In the genomic region with DNA sequence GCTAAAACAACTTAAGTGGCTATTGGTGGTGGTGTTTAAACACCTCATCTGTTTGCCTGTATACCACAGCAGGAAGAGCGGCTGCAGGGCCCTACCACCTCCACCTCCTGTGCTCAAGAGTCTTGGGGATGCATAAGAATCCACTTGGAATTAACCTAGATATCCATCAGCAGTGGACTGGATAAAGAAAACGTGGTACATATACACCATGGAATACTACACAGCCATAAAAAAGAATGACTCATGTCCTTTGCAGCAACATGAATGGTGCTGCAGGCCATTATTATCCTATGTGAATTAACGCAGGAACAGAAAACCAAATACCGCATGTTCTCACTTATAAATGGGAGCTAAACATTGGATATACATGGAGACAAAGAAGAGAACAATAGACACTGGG, we compare ENCODE assay signal across 8 cellular contexts.
"Had no signal": no experiment of that assay in that cellular context is flagged by ENCODE, and none has a peak within 500 bp of the region (broad histone marks: within the 10 kb centered on the region; RNA-seq: fewer than 3 reads in every experiment).

No MANE protein-coding gene starts in this region.

- H3K4me3 ChIP-seq: GM12878 had no signal

- DNase-seq: GDM1, GF-D8 had no signal

- FAIRE-seq: G401.6, GM12878, GM12891, GM12892, GM18507, GM19239 had no signal

- ATAC-seq: GM12878 had no signal
